19 cellular contexts compared by ENCODE assay signal in the genomic region with DNA sequence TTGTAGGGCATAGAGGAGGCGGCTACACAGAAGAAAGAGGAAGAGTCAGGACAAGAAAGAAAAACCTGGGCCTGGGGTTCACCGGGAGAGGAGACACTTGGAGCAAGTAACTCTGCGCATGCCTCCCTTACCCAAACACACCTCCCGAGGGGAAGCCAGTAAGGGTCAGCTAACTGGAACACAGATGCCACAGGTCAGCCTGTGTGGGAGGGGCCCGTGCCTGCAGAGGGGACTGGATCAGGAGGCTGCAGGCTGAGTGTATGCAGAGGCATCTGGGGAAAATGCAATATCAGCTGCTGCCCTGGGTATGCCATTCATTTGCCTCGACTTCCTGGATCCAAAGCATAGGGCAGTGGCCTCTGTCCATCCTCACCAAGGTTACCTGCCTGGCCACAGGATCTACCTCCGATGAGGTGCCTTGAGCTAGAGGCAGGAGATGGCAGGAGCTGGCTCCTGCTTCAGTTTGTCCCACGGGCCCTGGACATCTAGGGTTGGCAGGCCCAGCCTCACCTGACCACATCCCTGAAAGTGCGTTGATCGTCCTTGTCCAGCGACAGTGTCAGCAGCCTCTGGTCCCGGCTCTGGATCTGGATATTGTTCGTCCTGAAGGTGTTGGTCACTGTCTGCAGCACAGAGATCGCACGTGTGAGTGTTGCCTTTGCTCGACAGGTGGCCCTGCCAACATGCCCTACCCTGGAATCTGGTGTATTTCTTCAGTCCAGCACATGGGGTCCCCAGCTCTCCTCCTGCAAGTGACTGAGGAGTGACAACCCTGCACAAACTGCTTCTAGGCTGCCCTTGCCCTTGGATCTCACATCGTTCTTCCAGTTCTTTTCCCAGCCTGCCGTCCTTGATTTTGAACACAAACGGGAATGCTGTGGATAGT. TPM values are rescaled to one million over a fixed set of nuclear protein-coding genes. Genes with fewer than 3 reads are reported as not detected.
A peak's percentile ranks its signal among the peaks of the same experiment; 100 is the strongest.
DNase-seq lines count a peak whose midpoint lies in the region; ATAC-seq, FAIRE-seq and TF ChIP-seq lines count a peak whose summit lies in the region.
"Had no signal": no experiment of that assay in that cellular context is flagged by ENCODE, and none has a peak within 500 bp of the region (broad histone marks: within the 10 kb centered on the region; RNA-seq: fewer than 3 reads in every experiment).

No MANE protein-coding gene starts in this region.

- TF ChIP-seq CTCF in A549 (IDR thresholded peaks at IDR 0.05): no peak
- no peak for TF ChIP-seq CTCF in esophagus muscularis mucosa (IDR thresholded peaks at IDR 0.05)

- TF ChIP-seq EP300 in A549 (IDR thresholded peaks at IDR 0.05) (no peak), esophagus muscularis mucosa (IDR thresholded peaks at IDR 0.05) (no peak)

- 47% methylated on average over 19 of the region's 19 CpGs for WGBS in A549 (ENCODE audit: missing lambda C conversion rate)
- WGBS in esophagus muscularis mucosa: 83% methylated on average over 19 of the region's 19 CpGs

- H3K4me2 ChIP-seq in A549: no peak overlapping the region

- no peak for FAIRE-seq in A549 (lab: Jason Lieb, UNC)
- FAIRE-seq: G401.6 had no signal

- DNase-seq in A549 (ENCODE audit: low read depth in 1 of 2, low spot score in 1 of 2): peak in 1 of 2 experiments; percentile 32
- peak; percentile 1 for DNase-seq in G401 (ENCODE audit: low spot score)
- peak; percentile 4 for DNase-seq in NCI-H1694 treated with DMSO at 0.1 percent for 48 hours (lab: John Stamatoyannopoulos, UW)
- DNase-seq in esophagus muscularis mucosa (ENCODE audit: extremely low spot score): peak; percentile 84
- no peak for DNase-seq in NCI-H2107 (lab: John Stamatoyannopoulos, UW)
- no peak for DNase-seq in NCI-H510A treated with DMSO at 0.1 percent for 48 hours (lab: John Stamatoyannopoulos, UW)
- DNase-seq: activated naive CD8-positive, alpha-beta T cell treated with anti-CD3 and anti-CD28 coated beads for 36 hours; heart right ventricle; left cardiac atrium; natural killer cell; NCI-H1048; NCI-H446; SHP77 treated with DMSO at 0.1 percent for 48 hours; stimulated activated naive CD4-positive, alpha-beta T cell treated with Interleukin-2 at 50 U/mL for 16 hours had no signal

- H3K9me3 ChIP-seq in A549 (peaks cover 6% of the 10 kb centered on the region; the same call in 2 of the 3 replicates), esophagus muscularis mucosa (no peaks in the 10 kb centered on the region)
- H3K9me3 ChIP-seq: HAP-1 had no signal

- no peak for TF ChIP-seq POLR2A in A549 (IDR thresholded peaks at IDR 0.05; ENCODE audit: low read length)
- no peak for TF ChIP-seq POLR2A in esophagus muscularis mucosa (IDR thresholded peaks at IDR 0.05; ENCODE audit: low read depth)

- ATAC-seq in A549 (peak; percentile 35 to 71; a peak in 5 of 6 replicates), GM18519 (IDR thresholded peaks at IDR 0.05; ENCODE audit: low FRiP score, unreplicated experiment) (no peak)
- ATAC-seq: natural killer cell had no signal

- H3K4me3 ChIP-seq in A549 (no peak overlapping the region), esophagus muscularis mucosa (no peak overlapping the region)
- H3K4me3 ChIP-seq: cardiac muscle cell, HAP-1, heart right ventricle had no signal

- TF ChIP-seq RAD21 in A549 (conservative IDR thresholded peaks at IDR 0.05 in 1 of 2, IDR thresholded peaks at IDR 0.05 in 1 of 2): no peak

- intact Hi-C loops in esophagus muscularis mucosa (cut with DNase I): no loop called here

- POLR2A ChIA-PET in A549 (lab: Yijun Ruan, JAX): no interaction called here

- H3K4me1 ChIP-seq in A549 (no peaks in the 10 kb centered on the region), esophagus muscularis mucosa (peaks cover 0 to 8% (median 5%) of the 10 kb centered on the region in 4 donors)
- H3K4me1 ChIP-seq: HAP-1 had no signal

- H3K27me3 ChIP-seq in esophagus muscularis mucosa: peaks cover 0 to 31% (median 3%) of the 10 kb centered on the region in 4 donors

- CTCF ChIA-PET in A549 (lab: Yijun Ruan, JAX): interaction anchor here (0.7 to 5.6 kb wide), 6 partner anchors 11 to 97 kb away, joined by 3 to 38 read pairs (median 4); no protein-coding TSS in a partner anchor

- in situ Hi-C loops in G401 (cut with HindIII; ENCODE audit: low sequenced_read_pairs): no loop called here

- H3K36me3 ChIP-seq in esophagus muscularis mucosa: peaks cover 0 to 5% (median 0%) of the 10 kb centered on the region in 4 donors
- H3K36me3 ChIP-seq: cardiac muscle cell, HAP-1 had no signal

- H3K27ac ChIP-seq in A549 (no peak overlapping the region), esophagus muscularis mucosa (replicated peaks in 1 of 4) (no peak overlapping the region)
- H3K27ac ChIP-seq: cardiac muscle cell, heart right ventricle had no signal

TF ChIP-seq in A549, 52 proteins besides CTCF, POLR2A, EP300 and RAD21:
- TF ChIP-seq, protein P1, sequence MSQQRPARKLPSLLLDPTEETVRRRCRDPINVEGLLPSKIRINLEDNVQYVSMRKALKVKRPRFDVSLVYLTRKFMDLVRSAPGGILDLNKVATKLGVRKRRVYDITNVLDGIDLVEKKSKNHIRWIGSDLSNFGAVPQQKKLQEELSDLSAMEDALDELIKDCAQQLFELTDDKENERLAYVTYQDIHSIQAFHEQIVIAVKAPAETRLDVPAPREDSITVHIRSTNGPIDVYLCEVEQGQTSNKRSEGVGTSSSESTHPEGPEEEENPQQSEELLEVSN (IDR thresholded peaks at IDR 0.05; ENCODE audit: borderline replicate concordance, low read depth): no peak
- TF ChIP-seq HEYL (CRISPR knock-in tag; IDR thresholded peaks at IDR 0.05): no peak

RNA-seq across cellular contexts. Expression of a gene that starts 4.6 kb away (rescaled TPM):
- polyA plus RNA-seq in A549 (2011; rRNA removed) (not detected in 2 replicates), A549 (2017; fragmentation: RNase III; extraction: RNeasy Plus Mini Kit Qiagen cat#74134 plus additional on column Dnase treatment) (not detected in 3 replicates)
- not detected in 2 replicates for polyA plus RNA-seq in A549 (2012; cell fraction: cytosol; rRNA removed)
- polyA plus RNA-seq in A549 (2012; cell fraction: nucleus; rRNA removed): not detected in 2 replicates
- polyA minus RNA-seq in A549 (2011; rRNA and poly(A)+ RNA removed): not detected in 2 replicates
- not detected in 2 replicates for total RNA-seq in G401 (2014; rRNA removed; shearing (Covaris generic))
- total RNA-seq in esophagus muscularis mucosa: under 1 TPM in 2 of 4 donors, not detected in 2; 0.17 to 0.33 TPM
- total RNA-seq: activated naive CD8-positive, alpha-beta T cell treated with anti-CD3 and anti-CD28 coated beads for 36 hours; cardiac muscle cell; CD4-positive, CD25-positive, alpha-beta regulatory T cell; left cardiac atrium had no signal
- polyA plus RNA-seq: cardiac muscle cell; CD4-positive, CD25-positive, alpha-beta regulatory T cell had no signal

RNA-seq across cellular contexts. Expression of a gene that starts 45.4 kb away (rescaled TPM):
- not detected in 2 replicates for polyA plus RNA-seq in A549 (2011; rRNA removed)
- polyA plus RNA-seq in A549 (2012; cell fraction: cytosol; rRNA removed): not detected in 2 replicates
- not detected in 2 replicates for polyA plus RNA-seq in A549 (2012; cell fraction: nucleus; rRNA removed)
- polyA plus RNA-seq in A549 (2017; fragmentation: RNase III; extraction: RNeasy Plus Mini Kit Qiagen cat#74134 plus additional on column Dnase treatment): not detected in 3 replicates
- not detected in 2 replicates for polyA minus RNA-seq in A549 (2011; rRNA and poly(A)+ RNA removed)
- total RNA-seq in G401 (2014; rRNA removed; shearing (Covaris generic)): not detected in 2 replicates
- not detected for total RNA-seq in esophagus muscularis mucosa
- total RNA-seq: activated naive CD8-positive, alpha-beta T cell treated with anti-CD3 and anti-CD28 coated beads for 36 hours; cardiac muscle cell; CD4-positive, CD25-positive, alpha-beta regulatory T cell; heart right ventricle; left cardiac atrium; natural killer cell had no signal
- polyA plus RNA-seq: cardiac muscle cell; CD4-positive, CD25-positive, alpha-beta regulatory T cell; heart right ventricle had no signal

RNA-seq across cellular contexts. Expression of a gene that starts 59.1 kb away (rescaled TPM):
- polyA plus RNA-seq in A549 (2011; rRNA removed): not detected in 2 replicates
- polyA plus RNA-seq in A549 (2012; cell fraction: cytosol; rRNA removed): 0.04 TPM in 1 of 2 replicates, not detected in the other
- not detected in 2 replicates for polyA plus RNA-seq in A549 (2012; cell fraction: nucleus; rRNA removed)
- not detected in 3 replicates for polyA plus RNA-seq in A549 (2017; fragmentation: RNase III; extraction: RNeasy Plus Mini Kit Qiagen cat#74134 plus additional on column Dnase treatment)
- polyA minus RNA-seq in A549 (2011; rRNA and poly(A)+ RNA removed): not detected in 2 replicates
- total RNA-seq in G401 (2014; rRNA removed; shearing (Covaris generic)): not detected in 2 replicates
- not detected for total RNA-seq in esophagus muscularis mucosa
- total RNA-seq: cardiac muscle cell; CD4-positive, CD25-positive, alpha-beta regulatory T cell; left cardiac atrium had no signal
- polyA plus RNA-seq: cardiac muscle cell, heart right ventricle had no signal

Comparison
In these comparisons a context has a peak if more than half of its experiments do, and no peak if none do; other contexts are left out.
1. DNase-seq: peak in G401 (single experiment), NCI-H1694 treated with DMSO at 0.1 percent for 48 hours (single experiment) and esophagus muscularis mucosa (single experiment); none in NCI-H2107 (single experiment) and NCI-H510A treated with DMSO at 0.1 percent for 48 hours (single experiment).